ENCODE assay signal across 1 cellular context in the genomic region with DNA sequence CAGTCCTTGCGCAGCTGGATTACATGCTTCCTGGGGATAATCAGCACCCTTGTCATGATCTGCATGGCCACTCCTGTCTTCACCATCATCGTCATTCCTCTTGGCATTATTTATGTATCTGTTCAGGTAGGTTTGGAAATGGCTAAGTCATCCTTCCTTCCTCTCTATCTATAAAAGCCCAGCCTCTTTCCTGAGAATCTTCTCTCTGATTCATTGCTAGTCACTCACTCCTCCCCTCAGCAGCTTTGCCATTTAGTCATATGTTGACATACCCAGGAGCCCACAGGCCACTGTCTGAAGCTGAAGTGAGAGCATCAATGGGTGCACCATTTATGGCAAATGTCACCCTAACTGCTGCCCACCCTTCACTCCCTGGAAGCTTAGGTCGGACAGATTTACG.
A peak's percentile ranks its signal among the peaks of the same experiment; 100 is the strongest.
TF ChIP-seq lines count a peak whose summit lies in the region.

No MANE protein-coding gene starts in this region.

TF ChIP-seq in IMR-90, 13 proteins besides CTCF, POLR2A, EP300 and RAD21 (continued from another document):
- TF ChIP-seq, protein P1, sequence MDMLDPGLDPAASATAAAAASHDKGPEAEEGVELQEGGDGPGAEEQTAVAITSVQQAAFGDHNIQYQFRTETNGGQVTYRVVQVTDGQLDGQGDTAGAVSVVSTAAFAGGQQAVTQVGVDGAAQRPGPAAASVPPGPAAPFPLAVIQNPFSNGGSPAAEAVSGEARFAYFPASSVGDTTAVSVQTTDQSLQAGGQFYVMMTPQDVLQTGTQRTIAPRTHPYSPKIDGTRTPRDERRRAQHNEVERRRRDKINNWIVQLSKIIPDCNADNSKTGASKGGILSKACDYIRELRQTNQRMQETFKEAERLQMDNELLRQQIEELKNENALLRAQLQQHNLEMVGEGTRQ (IDR thresholded peaks at IDR 0.05; ENCODE audit: low read depth, low read length): no peak
- TF ChIP-seq, protein P2, sequence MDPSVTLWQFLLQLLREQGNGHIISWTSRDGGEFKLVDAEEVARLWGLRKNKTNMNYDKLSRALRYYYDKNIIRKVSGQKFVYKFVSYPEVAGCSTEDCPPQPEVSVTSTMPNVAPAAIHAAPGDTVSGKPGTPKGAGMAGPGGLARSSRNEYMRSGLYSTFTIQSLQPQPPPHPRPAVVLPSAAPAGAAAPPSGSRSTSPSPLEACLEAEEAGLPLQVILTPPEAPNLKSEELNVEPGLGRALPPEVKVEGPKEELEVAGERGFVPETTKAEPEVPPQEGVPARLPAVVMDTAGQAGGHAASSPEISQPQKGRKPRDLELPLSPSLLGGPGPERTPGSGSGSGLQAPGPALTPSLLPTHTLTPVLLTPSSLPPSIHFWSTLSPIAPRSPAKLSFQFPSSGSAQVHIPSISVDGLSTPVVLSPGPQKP (IDR thresholded peaks at IDR 0.05; ENCODE audit: borderline replicate concordance, low read depth, low read length): no peak
- TF ChIP-seq MAFK (IDR thresholded peaks at IDR 0.05; ENCODE audit: low read depth, low read length) (peak; percentile 47; the same call in 1 of the 2 replicates), CHD1 (IDR thresholded peaks at IDR 0.05; ENCODE audit: low read depth, low read length) (no peak), FOS (IDR thresholded peaks at IDR 0.05; ENCODE audit: low read depth, low read length) (peak; percentile 75), RCOR1 (IDR thresholded peaks at IDR 0.05; ENCODE audit: insufficient replicate concordance, low read length) (no peak), RFX5 (IDR thresholded peaks at IDR 0.05; ENCODE audit: low read depth, low read length) (no peak), BHLHE40 (IDR thresholded peaks at IDR 0.05; ENCODE audit: low read depth, low read length) (no peak), MAZ (IDR thresholded peaks at IDR 0.05; ENCODE audit: borderline replicate concordance, low read depth, low read length) (no peak)
